ENCODE assay signal across 18 cellular contexts in genomic region chr13:111897178-111897845, GRCh38.
"Had no signal": no experiment of that assay in that cellular context is flagged by ENCODE, and none has a peak within 500 bp of the region (broad histone marks: within the 10 kb centered on the region; RNA-seq: fewer than 3 reads in every experiment).

No MANE protein-coding gene starts in this region.

- H3K4me3 ChIP-seq: adrenal gland, esophagus squamous epithelium, hepatocyte, psoas muscle, thoracic aorta had no signal

- H3K4me1 Mint-ChIP-seq: activated CD4-positive, alpha-beta T cell treated with anti-CD3 and anti-CD28 coated beads, Interleukin-2, amount 10 ng/mL, durations not matched to agents 7 days and 5 days; activated naive CD4-positive, alpha-beta T cell treated with anti-CD3 and anti-CD28 coated beads, Interleukin-2, amount 50 U/mL, for 24 hours had no signal

- ATAC-seq: left ventricle myocardium superior, psoas muscle had no signal

- H3K4me1 ChIP-seq: adrenal gland, psoas muscle had no signal

- FAIRE-seq: colon, endothelial cell of umbilical vein, kidney had no signal

- DNase-seq: activated CD4-positive, alpha-beta T cell treated with anti-CD3 and anti-CD28 coated beads, Interleukin-2, amount 10 ng/mL, durations not matched to agents 7 days and 5 days; effector CD4-positive, alpha-beta T cell; esophagus squamous epithelium; kidney; left ventricle myocardium superior; mesendoderm; occipital lobe; psoas muscle; stimulated activated CD4-positive, alpha-beta T cell treated with anti-CD3 and anti-CD28 coated beads, Interleukin-1b, Interleukin-23, amount 100 ng/mL, for 48 hours; T-helper 2 cell had no signal

- H3K9me3 ChIP-seq: adrenal gland, esophagus squamous epithelium, psoas muscle, thoracic aorta had no signal

- H3K36me3 Mint-ChIP-seq: activated naive CD4-positive, alpha-beta T cell treated with anti-CD3 and anti-CD28 coated beads, Interleukin-2, amount 50 U/mL, for 24 hours; natural killer cell treated with Interleukin-12 subunit alpha and Interleukin-12 subunit beta and Interleukin-15 and Interleukin-18, amount 100 ng/mL, for 72 hours had no signal

- H3K27ac Mint-ChIP-seq: activated CD4-positive, alpha-beta T cell treated with anti-CD3 and anti-CD28 coated beads, Interleukin-2, amount 10 ng/mL, durations not matched to agents 7 days and 5 days; activated naive CD4-positive, alpha-beta T cell treated with anti-CD3 and anti-CD28 coated beads, Interleukin-2, amount 50 U/mL, for 24 hours; activated T-helper 2 cell treated with anti-CD3 and anti-CD28 coated beads, Interferon-gamma antibody, Interleukin-2, Interleukin-4, amounts not matched to agents 10 μg/mL and 5 μg/mL and 100 μg/mL, durations not matched to agents 14 hours and 24 hours and 36 hours; natural killer cell treated with Interleukin-12 subunit alpha and Interleukin-12 subunit beta and Interleukin-15 and Interleukin-18, amount 100 ng/mL, for 72 hours had no signal

- H3K4me2 ChIP-seq: hepatocyte had no signal

- H3K9me3 Mint-ChIP-seq: activated T-helper 2 cell treated with anti-CD3 and anti-CD28 coated beads, Interferon-gamma antibody, Interleukin-2, Interleukin-4, amounts not matched to agents 10 μg/mL and 5 μg/mL and 100 μg/mL, durations not matched to agents 14 hours and 24 hours and 36 hours; natural killer cell treated with Interleukin-12 subunit alpha and Interleukin-12 subunit beta and Interleukin-15 and Interleukin-18, amount 100 ng/mL, for 72 hours had no signal

- H3K27ac ChIP-seq: adrenal gland, esophagus squamous epithelium, hepatocyte, psoas muscle, thoracic aorta had no signal

- H3K4me3 Mint-ChIP-seq: activated CD4-positive, alpha-beta T cell treated with anti-CD3 and anti-CD28 coated beads, Interleukin-2, amount 10 ng/mL, durations not matched to agents 7 days and 5 days; activated naive CD4-positive, alpha-beta T cell treated with anti-CD3 and anti-CD28 coated beads, Interleukin-2, amount 50 U/mL, for 24 hours; natural killer cell treated with Interleukin-12 subunit alpha and Interleukin-12 subunit beta and Interleukin-15 and Interleukin-18, amount 100 ng/mL, for 72 hours had no signal

- H2AFZ ChIP-seq: hepatocyte had no signal

- H3K36me3 ChIP-seq: adrenal gland, esophagus squamous epithelium, thoracic aorta had no signal

- H3K79me2 ChIP-seq: hepatocyte had no signal
